Comparison of ENCODE assay signal across 22 cellular contexts in the genomic region with DNA sequence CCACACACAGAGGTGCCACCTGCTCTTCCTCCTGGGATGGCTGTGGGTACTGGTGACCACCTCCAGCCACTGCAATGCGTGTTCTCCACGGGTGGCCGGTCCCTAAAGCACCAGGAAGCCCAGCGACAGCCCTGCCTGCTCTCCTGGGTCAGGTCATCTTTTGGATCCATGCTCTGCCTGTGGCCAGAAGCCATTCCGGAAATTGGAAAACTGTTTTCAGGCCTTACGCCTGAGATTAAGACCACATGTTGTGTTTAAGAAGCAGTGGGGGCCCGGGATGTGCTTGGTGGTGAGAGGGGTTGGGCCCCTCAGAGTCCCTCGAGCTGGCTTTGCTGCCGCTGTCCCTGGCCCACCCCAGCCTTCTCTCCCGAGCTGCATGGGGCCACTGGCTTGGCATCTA.
DNase-seq lines count a peak whose midpoint lies in the region; ATAC-seq and TF ChIP-seq lines count a peak whose summit lies in the region.
"Had no signal": no experiment of that assay in that cellular context is flagged by ENCODE, and none has a peak within 500 bp of the region (broad histone marks: within the 10 kb centered on the region; RNA-seq: fewer than 3 reads in every experiment).

No MANE protein-coding gene starts in this region.

- H3K4me3 ChIP-seq in HFF-Myc (replicated peaks; ENCODE audit: low read depth, low read length) (no peak overlapping the region), uterus (no peak overlapping the region)
- H3K4me3 ChIP-seq: adrenal gland, body of pancreas, K562, left lung, SJSA1, smooth muscle cell had no signal

- no peak for ATAC-seq in left cardiac atrium
- no peak for ATAC-seq in GM21360 (IDR thresholded peaks at IDR 0.05; ENCODE audit: unreplicated experiment)
- ATAC-seq: activated CD8-positive, alpha-beta T cell treated with anti-CD3 and anti-CD28 coated beads for 36 hours; body of pancreas; K562; left lung had no signal

- peaks cover 7% of the 10 kb centered on the region for H3K27me3 Mint-ChIP-seq in nephron (ENCODE audit: low read depth)
- H3K27me3 Mint-ChIP-seq: activated CD8-positive, alpha-beta T cell treated with anti-CD3 and anti-CD28 coated beads for 36 hours; CD4-positive, alpha-beta T cell had no signal

- H3K4me1 ChIP-seq in uterus: no peaks in the 10 kb centered on the region
- H3K4me1 ChIP-seq: adrenal gland, left lung, SJSA1 had no signal

- no peak overlapping the region for H3K4me3 Mint-ChIP-seq in nephron
- H3K4me3 Mint-ChIP-seq: activated CD8-positive, alpha-beta T cell treated with anti-CD3 and anti-CD28 coated beads for 36 hours; CD4-positive, alpha-beta T cell had no signal

- no peaks in the 10 kb centered on the region for H3K9me3 ChIP-seq in uterus
- H3K9me3 ChIP-seq: adrenal gland, body of pancreas, left lung, SJSA1 had no signal

- no peak for TF ChIP-seq POLR2A in uterus (IDR thresholded peaks at IDR 0.05)

- H3K9me3 Mint-ChIP-seq in nephron: no peaks in the 10 kb centered on the region
- H3K9me3 Mint-ChIP-seq: activated CD8-positive, alpha-beta T cell treated with anti-CD3 and anti-CD28 coated beads for 36 hours; CD4-positive, alpha-beta T cell had no signal

- peak overlapping the region in 2 of 3 experiments; percentile 37 to 53 for H3K27ac Mint-ChIP-seq in nephron
- H3K27ac Mint-ChIP-seq: activated CD8-positive, alpha-beta T cell treated with anti-CD3 and anti-CD28 coated beads for 36 hours; CD4-positive, alpha-beta T cell had no signal

- H3K4me1 Mint-ChIP-seq in nephron: peaks cover 31% of the 10 kb centered on the region

- no peaks in the 10 kb centered on the region for H3K36me3 ChIP-seq in uterus

- intact Hi-C loops in cardiac septum (cut with DNase I) (no loop called here), left cardiac atrium (cut with DNase I) (no loop called here), uterus (cut with DNase I; ENCODE audit: low total_unique reads) (no loop called here)

- TF ChIP-seq CTCF in HFF-Myc (IDR thresholded peaks at IDR 0.05; ENCODE audit: low read depth, low read length, missing control alignments) (no peak), nephron (IDR thresholded peaks at IDR 0.05; ENCODE audit: unreplicated experiment in 3 of 3) (no peak), uterus (IDR thresholded peaks at IDR 0.05) (no peak)

- no peaks in the 10 kb centered on the region for H3K27me3 ChIP-seq in uterus
- H3K27me3 ChIP-seq: adrenal gland, body of pancreas, left lung, SJSA1 had no signal

- H3K36me3 Mint-ChIP-seq in nephron (ENCODE audit: low read depth): peaks cover 17% of the 10 kb centered on the region

- DNase-seq in cardiac septum (ENCODE audit: low spot score) (peak; percentile 56), left cardiac atrium (no peak), HFF-Myc (ENCODE audit: extremely low read depth, low read depth) (peak; percentile 31), uterus (peak; percentile 10 to 11), H4 (ENCODE audit: low spot score) (no peak)
- DNase-seq: activated CD4-positive, CD25-positive, alpha-beta regulatory T cell treated with anti-CD3 and anti-CD28 coated beads, Interleukin-2, amount 50 U/mL, for 72 hours; activated CD8-positive, alpha-beta T cell treated with anti-CD3 and anti-CD28 coated beads for 36 hours; adrenal gland; body of pancreas; NCI-H1105; NCI-H1930; NCI-H526 treated with DMSO at 0.1 percent for 48 hours; nucleus accumbens; stimulated activated CD4-positive, alpha-beta T cell treated with anti-CD3 and anti-CD28 coated beads, Interleukin-2, amount 100 ng/mL, for 24 hours; trophoblast cell had no signal

- H3K27ac ChIP-seq in uterus: peak overlapping the region; percentile 38 to 44
- H3K27ac ChIP-seq: adrenal gland, body of pancreas, left lung, SJSA1 had no signal

Comparison
In these comparisons a context has a peak if more than half of its experiments do, and no peak if none do; other contexts are left out.
1. DNase-seq: peak in cardiac septum (single experiment), HFF-Myc (single experiment) and uterus (2 of 2); none in left cardiac atrium (single experiment) and H4 (single experiment).